16 cellular contexts compared by ENCODE assay signal in the genomic region with DNA sequence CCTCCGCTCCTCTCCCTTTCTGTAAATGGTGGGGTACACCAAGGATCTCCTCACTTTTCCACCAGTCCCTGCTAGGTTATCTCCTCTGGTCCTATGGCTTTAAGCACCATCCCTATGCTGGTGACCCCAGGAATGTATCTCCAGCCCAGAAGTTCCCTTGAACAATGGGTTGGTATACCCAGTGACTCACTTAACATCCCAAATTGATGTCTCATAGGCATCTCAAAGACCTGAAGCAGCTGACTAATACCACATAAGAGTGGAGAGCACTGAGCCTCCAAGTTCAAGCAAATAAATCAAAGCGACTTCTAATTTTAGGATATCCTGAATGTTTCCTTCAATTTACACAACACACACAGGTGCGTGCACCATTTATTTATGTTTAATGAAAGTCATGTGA. TPM values are rescaled to one million over a fixed set of nuclear protein-coding genes. Genes with fewer than 3 reads are reported as not detected.
DNase-seq lines count a peak whose midpoint lies in the region; ATAC-seq and TF ChIP-seq lines count a peak whose summit lies in the region.
"Had no signal": no experiment of that assay in that cellular context is flagged by ENCODE, and none has a peak within 500 bp of the region (broad histone marks: within the 10 kb centered on the region; RNA-seq: fewer than 3 reads in every experiment).

No MANE protein-coding gene starts in this region.

- no peak overlapping the region for H3K4me3 ChIP-seq in cardiac fibroblast (replicated peaks in 1 of 2; ENCODE audit: low read depth in 2 of 2, low read length in 2 of 2)
- no peak overlapping the region for H3K4me3 ChIP-seq in mesenchymal stem cell (ENCODE audit: insufficient read depth in 1 of 2, low read depth in 1 of 2, low read length in 2 of 2)
- H3K4me3 ChIP-seq: body of pancreas, GM12878, neural progenitor cell had no signal

- H4K91ac ChIP-seq in mesenchymal stem cell (ENCODE audit: low read length): no peak overlapping the region

- H3K36me3 ChIP-seq in mesenchymal stem cell (ENCODE audit: control insufficient read depth in 1 of 2, insufficient read depth in 2 of 2, low read depth in 1 of 2, low read length in 2 of 2): no peaks in the 10 kb centered on the region
- H3K36me3 ChIP-seq: neural progenitor cell had no signal

- H2BK12ac ChIP-seq in mesenchymal stem cell (ENCODE audit: low read length in 2 of 2): no peak overlapping the region

- no peak overlapping the region for H2BK120ac ChIP-seq in mesenchymal stem cell (ENCODE audit: low read depth, low read length)

- no peaks in the 10 kb centered on the region for H3K79me1 ChIP-seq in mesenchymal stem cell (replicated peaks; ENCODE audit: low read length, poor library complexity, severe bottlenecking)

- H3K9ac ChIP-seq in mesenchymal stem cell (ENCODE audit: low read length): no peak overlapping the region
- H3K9ac ChIP-seq: neural progenitor cell had no signal

- ATAC-seq in GM21447 (IDR thresholded peaks at IDR 0.05; ENCODE audit: unreplicated experiment): no peak
- ATAC-seq: body of pancreas; GM12878; stimulated activated naive B cell treated with anti-CD40 and anti-IgM and Interleukin-4, amounts not matched to agents 10 μg/mL and 1 μg/mL and 100 μg/mL, for 72 hours had no signal

- H3K4me1 ChIP-seq in mesenchymal stem cell (ENCODE audit: control insufficient read depth, insufficient read depth, low read depth, low read length): peaks cover 2% of the 10 kb centered on the region
- H3K4me1 ChIP-seq: neural progenitor cell had no signal

- no peak overlapping the region for H3K4ac ChIP-seq in mesenchymal stem cell (ENCODE audit: low read depth in 1 of 2, low read length in 2 of 2)

- TF ChIP-seq CTCF in cardiac fibroblast (IDR thresholded peaks at IDR 0.05; ENCODE audit: low read depth, low read length): no peak

- no peaks in the 10 kb centered on the region for H3K9me3 ChIP-seq in mesenchymal stem cell (ENCODE audit: control insufficient read depth, low read length)
- H3K9me3 ChIP-seq: body of pancreas had no signal

- H3K27ac ChIP-seq in mesenchymal stem cell (ENCODE audit: low read length, poor library complexity, severe bottlenecking): no peak overlapping the region
- H3K27ac ChIP-seq: body of pancreas, neural progenitor cell had no signal

- H2BK5ac ChIP-seq in mesenchymal stem cell (ENCODE audit: low read depth, low read length, poor library complexity, severe bottlenecking): no peak overlapping the region

- H2BK15ac ChIP-seq in mesenchymal stem cell (ENCODE audit: low read depth, poor library complexity, severe bottlenecking): no peak overlapping the region

- H3K4me2 ChIP-seq in mesenchymal stem cell (ENCODE audit: low read length, poor library complexity, severe bottlenecking): no peak overlapping the region
- H3K4me2 ChIP-seq: neural progenitor cell had no signal

- H3K14ac ChIP-seq in mesenchymal stem cell (ENCODE audit: low read length in 2 of 2): no peak overlapping the region

- no peak overlapping the region for H2AFZ ChIP-seq in mesenchymal stem cell (ENCODE audit: low read depth, low read length)
- H2AFZ ChIP-seq: neural progenitor cell had no signal

- 58% methylated on average over 2 of the region's 3 CpGs for WGBS in mesenchymal stem cell

- peak overlapping the region in 1 of 2 experiments; percentile 57 for H3K18ac ChIP-seq in mesenchymal stem cell (ENCODE audit: low read depth in 1 of 2, low read length in 2 of 2)

- DNase-seq in COLO829 (ENCODE audit: low spot score) (peak; percentile 59), LoVo (ENCODE audit: low spot score) (peak; percentile 73), cardiac fibroblast (ENCODE audit: low read depth in 2 of 2) (peak; percentile 40 to 96), mesenchymal stem cell (peak; percentile 70), NCI-H2081 treated with DMSO at 0.1 percent for 48 hours (lab: John Stamatoyannopoulos, UW) (no peak), NCI-H524 (lab: John Stamatoyannopoulos, UW) (no peak)
- no peak for DNase-seq in activated CD8-positive, alpha-beta memory T cell treated with anti-CD3 and anti-CD28 coated beads, Interleukin-2, amount 50 U/mL, for 48 hours
- DNase-seq: activated T-cell treated with anti-CD3 and anti-CD28 coated beads, Interleukin-2, amount 50 U/mL, for 1 hour; body of pancreas; CD8-positive, alpha-beta memory T cell; NCI-H2227 treated with DMSO at 0.1 percent for 48 hours; RPMI8226; stimulated activated naive B cell treated with anti-CD40 and anti-IgM and Interleukin-4, amounts not matched to agents 10 μg/mL and 1 μg/mL and 100 μg/mL, for 72 hours had no signal

- no peak overlapping the region for H3K23ac ChIP-seq in mesenchymal stem cell (ENCODE audit: low read length in 2 of 2)

- H3K27me3 ChIP-seq in mesenchymal stem cell (ENCODE audit: control insufficient read depth in 1 of 2, insufficient read depth in 1 of 2, low read length in 2 of 2): peaks cover 0 to 7% of the 10 kb centered on the region in 2 experiments
- H3K27me3 ChIP-seq: body of pancreas, neural progenitor cell had no signal

- no peak overlapping the region for H4K8ac ChIP-seq in mesenchymal stem cell (ENCODE audit: low read length)

- H2AK5ac ChIP-seq in mesenchymal stem cell (ENCODE audit: low read length, severe bottlenecking): peak overlapping the region; percentile 44

RNA-seq across cellular contexts. Expression of a gene that starts 48.3 kb away (rescaled TPM):
- 0.01 TPM for polyA plus RNA-seq in mesenchymal stem cell (2013, experiment 1 of 2)
- polyA plus RNA-seq in mesenchymal stem cell (2013, experiment 2 of 2): 0.04 TPM
- polyA plus RNA-seq: CD8-positive, alpha-beta memory T cell; GM12878 had no signal

Comparison
In these comparisons a context has a peak if more than half of its experiments do, and no peak if none do; other contexts are left out.
1. DNase-seq: peak in COLO829 (single experiment), LoVo (single experiment), cardiac fibroblast (2 of 2) and mesenchymal stem cell (single experiment); none in activated CD8-positive, alpha-beta memory T cell treated with anti-CD3 and anti-CD28 coated beads, Interleukin-2, amount 50 U/mL, for 48 hours (single experiment), NCI-H2081 treated with DMSO at 0.1 percent for 48 hours (single experiment) and NCI-H524 (0 of 2).